Comparison of ENCODE assay signal across 9 cellular contexts in the genomic region with DNA sequence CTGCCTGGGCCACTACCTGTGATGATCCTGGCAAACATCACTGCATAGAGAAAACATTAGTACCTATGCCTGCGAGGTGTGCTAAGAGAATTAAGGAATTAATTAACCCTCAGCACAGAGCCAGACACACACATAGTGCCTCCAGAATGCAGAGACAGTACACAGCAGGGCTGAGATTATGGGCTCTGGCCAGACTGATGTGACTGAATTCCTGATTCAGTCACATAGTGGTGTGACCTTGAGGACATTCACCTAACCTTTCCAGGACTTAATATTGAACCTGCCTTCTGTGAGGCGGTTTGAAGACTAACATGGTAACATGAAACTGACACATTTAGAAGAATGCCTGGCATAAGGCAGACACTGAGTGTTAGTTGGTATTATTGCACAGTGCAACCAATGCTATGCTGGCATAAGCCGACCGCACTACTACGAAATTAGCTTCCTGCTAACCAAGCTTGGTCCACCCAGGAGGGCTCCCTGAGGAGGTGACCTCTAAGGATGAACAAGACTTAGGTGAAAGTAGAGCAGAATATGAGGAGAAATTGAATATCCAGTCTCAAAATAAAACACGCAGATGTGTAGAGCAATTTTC. TPM values are rescaled to one million over a fixed set of nuclear protein-coding genes. Genes with fewer than 3 reads are reported as not detected.
DNase-seq lines count a peak whose midpoint lies in the region; ATAC-seq and TF ChIP-seq lines count a peak whose summit lies in the region.
"Had no signal": no experiment of that assay in that cellular context is flagged by ENCODE, and none has a peak within 500 bp of the region (broad histone marks: within the 10 kb centered on the region; RNA-seq: fewer than 3 reads in every experiment).

No MANE protein-coding gene starts in this region.

- H3K4me1 ChIP-seq in vagina (peaks cover 58% of the 10 kb centered on the region), mesendoderm (ENCODE audit: control insufficient read depth, low read depth, low read length) (no peaks in the 10 kb centered on the region)

- H3K9ac ChIP-seq in mesendoderm (ENCODE audit: low read length): no peak overlapping the region

- H3K23ac ChIP-seq in mesendoderm (ENCODE audit: low read length): no peak overlapping the region

- no peaks in the 10 kb centered on the region for H3K36me3 Mint-ChIP-seq in activated CD4-positive, alpha-beta T cell treated with anti-CD3 and anti-CD28 coated beads, Interleukin-2, amount 10 ng/mL, durations not matched to agents 24 days and 14 days (ENCODE audit: low read depth)
- peaks cover 14% of the 10 kb centered on the region for H3K36me3 Mint-ChIP-seq in endothelial cell (ENCODE audit: low read depth, unreplicated experiment)
- peaks cover 10% of the 10 kb centered on the region for H3K36me3 Mint-ChIP-seq in nephron (ENCODE audit: low read depth)
- no peaks in the 10 kb centered on the region for H3K36me3 Mint-ChIP-seq in T-helper 17 cell (ENCODE audit: low read depth)

- no peak overlapping the region for H4K5ac ChIP-seq in mesendoderm (ENCODE audit: low read length)

- H2AK5ac ChIP-seq in mesendoderm (ENCODE audit: low read length): no peak overlapping the region

- H2BK15ac ChIP-seq in mesendoderm (replicated peaks; ENCODE audit: low read depth): no peak overlapping the region

- no peak overlapping the region for H2BK5ac ChIP-seq in mesendoderm (ENCODE audit: low read length)

- no peak overlapping the region for H3K18ac ChIP-seq in mesendoderm (ENCODE audit: low read length)

- H3K56ac ChIP-seq in mesendoderm (ENCODE audit: low read length): no peak overlapping the region

- H3K4me3 Mint-ChIP-seq in activated CD4-positive, alpha-beta T cell treated with anti-CD3 and anti-CD28 coated beads, Interleukin-2, amount 10 ng/mL, durations not matched to agents 24 days and 14 days: no peak overlapping the region
- H3K4me3 Mint-ChIP-seq in endothelial cell (ENCODE audit: unreplicated experiment) (no peak overlapping the region), nephron (no peak overlapping the region), T-helper 17 cell (no peak overlapping the region)

- no peaks in the 10 kb centered on the region for H3K9me3 Mint-ChIP-seq in activated CD4-positive, alpha-beta T cell treated with anti-CD3 and anti-CD28 coated beads, Interleukin-2, amount 10 ng/mL, durations not matched to agents 24 days and 14 days
- no peaks in the 10 kb centered on the region for H3K9me3 Mint-ChIP-seq in endothelial cell (ENCODE audit: unreplicated experiment)
- H3K9me3 Mint-ChIP-seq in nephron: no peaks in the 10 kb centered on the region

- no peak overlapping the region for H2BK120ac ChIP-seq in mesendoderm (ENCODE audit: low read depth, low read length)

- H3K4me3 ChIP-seq in vagina: no peak overlapping the region
- no peak overlapping the region for H3K4me3 ChIP-seq in mesendoderm (ENCODE audit: low read length)

- no peaks in the 10 kb centered on the region for H3K27me3 ChIP-seq in vagina
- H3K27me3 ChIP-seq in mesendoderm (ENCODE audit: insufficient read depth, low read length, poor library complexity): no peaks in the 10 kb centered on the region

- H3K36me3 ChIP-seq in vagina (no peaks in the 10 kb centered on the region), mesendoderm (ENCODE audit: control insufficient read depth, insufficient read depth, low read length) (no peaks in the 10 kb centered on the region)

- peaks cover 15% of the 10 kb centered on the region for H3K4me1 Mint-ChIP-seq in activated CD4-positive, alpha-beta T cell treated with anti-CD3 and anti-CD28 coated beads, Interleukin-2, amount 10 ng/mL, durations not matched to agents 24 days and 14 days
- peaks cover 42% of the 10 kb centered on the region for H3K4me1 Mint-ChIP-seq in endothelial cell (ENCODE audit: unreplicated experiment)
- peaks cover 62% of the 10 kb centered on the region for H3K4me1 Mint-ChIP-seq in nephron
- peaks cover 8% of the 10 kb centered on the region for H3K4me1 Mint-ChIP-seq in T-helper 17 cell

- intact Hi-C loops in activated CD4-positive, alpha-beta T cell treated with anti-CD3 and anti-CD28 coated beads, Interleukin-2, amount 10 ng/mL, durations not matched to agents 24 days and 14 days (cut with micrococcal nuclease): loop anchor here (1.0 to 10.0 kb wide), 3 partner anchors 33 to 429 kb away; a partner anchor contains a TSS
- intact Hi-C loops in vagina (cut with DNase I): loop anchor here (2.0 to 10.0 kb wide), 2 partner anchors 139 to 189 kb away; a partner anchor contains a TSS

- no peak for TF ChIP-seq POLR2A in vagina (IDR thresholded peaks at IDR 0.05)

- ATAC-seq in GM18867 (IDR thresholded peaks at IDR 0.05; ENCODE audit: unreplicated experiment): no peak
- ATAC-seq in T-helper 17 cell: no peak

- peaks cover 11% of the 10 kb centered on the region for H3K79me1 ChIP-seq in mesendoderm (ENCODE audit: low read length)

- H3K27ac Mint-ChIP-seq in activated CD4-positive, alpha-beta T cell treated with anti-CD3 and anti-CD28 coated beads, Interleukin-2, amount 10 ng/mL, durations not matched to agents 24 days and 14 days: peak overlapping the region; percentile 12
- peak overlapping the region; percentile 86 for H3K27ac Mint-ChIP-seq in endothelial cell (ENCODE audit: unreplicated experiment)
- peak overlapping the region; percentile 52 to 76 (median 52) for H3K27ac Mint-ChIP-seq in nephron
- H3K27ac Mint-ChIP-seq in T-helper 17 cell: no peak overlapping the region

- no CpG with 5 or more reads among the region's 6 CpGs for WGBS in mesendoderm (ENCODE audit: extremely low coverage, insufficient coverage, low lambda C conversion rate)

- no peak overlapping the region for H3K4ac ChIP-seq in mesendoderm (ENCODE audit: low read depth, low read length)

- no peak for DNase-seq in activated CD4-positive, alpha-beta T cell treated with anti-CD3 and anti-CD28 coated beads, Interleukin-2, amount 10 ng/mL, durations not matched to agents 24 days and 14 days
- DNase-seq in activated CD4-positive, alpha-beta T cell treated with anti-CD3 and anti-CD28 coated beads for 4 hours: no peak
- DNase-seq in endothelial cell (ENCODE audit: low spot score) (no peak), vagina (ENCODE audit: extremely low spot score in 2 of 2) (no peak), T-helper 17 cell (no peak), mesendoderm (no peak)
- DNase-seq: NCI-H226 had no signal

- H3K27ac ChIP-seq in vagina (peak overlapping the region; percentile 89), mesendoderm (ENCODE audit: low read depth, low read length) (no peak overlapping the region)

- H4K8ac ChIP-seq in mesendoderm (ENCODE audit: low read depth, low read length): no peak overlapping the region

- no peak overlapping the region for H3K4me2 ChIP-seq in mesendoderm (ENCODE audit: low read length)

- peaks cover 3% of the 10 kb centered on the region for H3K79me2 ChIP-seq in mesendoderm (ENCODE audit: control insufficient read depth, insufficient read depth, low read length)

- no peaks in the 10 kb centered on the region for H3K27me3 Mint-ChIP-seq in activated CD4-positive, alpha-beta T cell treated with anti-CD3 and anti-CD28 coated beads, Interleukin-2, amount 10 ng/mL, durations not matched to agents 24 days and 14 days
- H3K27me3 Mint-ChIP-seq in endothelial cell (ENCODE audit: unreplicated experiment): peaks cover 3% of the 10 kb centered on the region
- H3K27me3 Mint-ChIP-seq in nephron (ENCODE audit: low read depth): no peaks in the 10 kb centered on the region
- no peaks in the 10 kb centered on the region for H3K27me3 Mint-ChIP-seq in T-helper 17 cell

- no peak for TF ChIP-seq CTCF in endothelial cell (IDR thresholded peaks at IDR 0.05; ENCODE audit: unreplicated experiment)
- no peak for TF ChIP-seq CTCF in nephron (IDR thresholded peaks at IDR 0.05; ENCODE audit: unreplicated experiment in 3 of 3)
- TF ChIP-seq CTCF in vagina (IDR thresholded peaks at IDR 0.05): no peak

- H3K9me3 ChIP-seq in vagina (no peaks in the 10 kb centered on the region), T-helper 17 cell (ENCODE audit: control insufficient read depth, low read length, poor library complexity, severe bottlenecking) (no peaks in the 10 kb centered on the region)

RNA-seq across cellular contexts. Expression of a gene that starts 32.0 kb away (rescaled TPM):
- 47.4 and 49.4 TPM in 2 replicates for total RNA-seq in activated CD4-positive, alpha-beta T cell treated with anti-CD3 and anti-CD28 coated beads, Interleukin-2, amount 10 ng/mL, durations not matched to agents 24 days and 14 days
- total RNA-seq in endothelial cell (ENCODE audit: unreplicated experiment): 1.6 TPM
- total RNA-seq in vagina: 14.2 TPM
- 100 to 1,000 TPM in 1 of 2 donors, 10 to 100 TPM in 1; 91.3 to 131 TPM for total RNA-seq in T-helper 17 cell
- polyA plus RNA-seq in mesendoderm (2013, experiment 1 of 2): 0.03 TPM
- polyA plus RNA-seq in mesendoderm (2013, experiment 2 of 2): 0.11 TPM
